ENCODE assay signal across 8 cellular contexts in the genomic region with DNA sequence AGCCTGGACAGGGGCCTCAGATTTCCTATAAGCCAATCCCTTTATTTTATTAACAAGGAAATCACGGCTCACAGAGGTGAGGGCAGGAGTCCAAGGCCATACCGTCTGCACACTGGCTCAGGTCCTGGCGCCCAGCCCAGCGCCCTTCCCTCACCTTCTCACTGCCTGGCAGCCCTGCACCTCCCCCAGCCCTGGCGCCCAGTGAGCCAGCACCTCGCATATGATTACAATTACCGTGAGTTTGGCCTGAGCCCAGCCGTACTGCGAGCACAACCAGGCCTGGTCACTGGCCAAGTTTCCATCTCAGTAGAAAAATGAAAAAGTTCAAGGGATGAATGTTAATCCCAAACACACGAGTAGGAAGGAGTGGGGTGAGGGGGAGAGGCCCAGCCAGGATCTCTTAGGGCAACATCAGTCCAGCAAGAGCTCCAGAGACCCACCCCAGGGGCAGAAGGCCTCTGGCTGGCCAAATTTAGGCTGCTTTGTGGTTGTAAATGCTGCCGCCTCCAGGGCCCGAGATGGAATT.
DNase-seq lines count a peak whose midpoint lies in the region; ATAC-seq and TF ChIP-seq lines count a peak whose summit lies in the region.

No MANE protein-coding gene starts in this region.

- H3K79me2 ChIP-seq in PC-3 (ENCODE audit: low read length), result no peaks in the 10 kb centered on the region
- H3K79me2 ChIP-seq in fibroblast of lung (ENCODE audit: control insufficient read depth, insufficient read depth, low read length), result peaks cover 2% of the 10 kb centered on the region
- H3K79me2 ChIP-seq in parathyroid adenoma, result no peaks in the 10 kb centered on the region

- H3K4me2 ChIP-seq in PC-3 (ENCODE audit: low read length), result peak overlapping the region; percentile 44
- H3K4me2 ChIP-seq in fibroblast of lung (ENCODE audit: extremely low read depth, insufficient read depth, low read length), result peak overlapping the region; percentile 18
- peak overlapping the region; percentile 16 for H3K4me2 ChIP-seq in parathyroid adenoma (ENCODE audit: low read length)

- H3K4me3 ChIP-seq in PC-3 (ENCODE audit: low read length) (no peak overlapping the region), fibroblast of lung (replicated peaks in 1 of 4; ENCODE audit: control extremely low read depth in 1 of 4, insufficient read depth in 1 of 4, low read depth in 3 of 4, low read length in 4 of 4) (no peak overlapping the region), parathyroid adenoma (ENCODE audit: low read depth, low read length) (no peak overlapping the region)

- CTCF ChIA-PET in PC-3 (lab: Charles Lee), result no interaction called here

- H2AFZ ChIP-seq in PC-3 (ENCODE audit: low read length) (peak overlapping the region; percentile 10; the same call in 1 of the 2 replicates), fibroblast of lung (ENCODE audit: low read length) (no peak overlapping the region), parathyroid adenoma (peak overlapping the region; percentile 87)

- H3F3A ChIP-seq in PC-3 (ENCODE audit: low read length, unreplicated experiment), result peaks cover 5% of the 10 kb centered on the region

- no peaks in the 10 kb centered on the region for H3K9me3 ChIP-seq in PC-3 (ENCODE audit: low read length)
- no peaks in the 10 kb centered on the region for H3K9me3 ChIP-seq in fibroblast of lung (ENCODE audit: control insufficient read depth, insufficient read depth, low read depth, low read length)
- H3K9me3 ChIP-seq in parathyroid adenoma (ENCODE audit: control insufficient read depth, low read length), result no peaks in the 10 kb centered on the region

- POLR2A ChIA-PET in PC-3 (lab: Charles Lee; ENCODE audit: unreplicated experiment), result no interaction called here

- H4K20me1 ChIP-seq in PC-3 (ENCODE audit: low read length), result no peaks in the 10 kb centered on the region
- H4K20me1 ChIP-seq in fibroblast of lung (ENCODE audit: control insufficient read depth, extremely low read depth, insufficient read depth, low read length), result no peaks in the 10 kb centered on the region

- H3K36me3 ChIP-seq in PC-3 (ENCODE audit: low read depth, low read length) (no peaks in the 10 kb centered on the region), fibroblast of lung (ENCODE audit: control insufficient read depth, insufficient read depth, low read length) (no peaks in the 10 kb centered on the region), parathyroid adenoma (ENCODE audit: control insufficient read depth, insufficient read depth, low read length) (no peaks in the 10 kb centered on the region)

- no peaks in the 10 kb centered on the region for H3K27me3 ChIP-seq in PC-3 (ENCODE audit: low read length)
- H3K27me3 ChIP-seq in fibroblast of lung (ENCODE audit: control insufficient read depth, insufficient read depth, low read length), result no peaks in the 10 kb centered on the region
- H3K27me3 ChIP-seq in parathyroid adenoma (ENCODE audit: control insufficient read depth, insufficient read depth, low read length), result no peaks in the 10 kb centered on the region

- intact Hi-C loops in PC-3 (cut with micrococcal nuclease), result loop anchor here (1.0 kb wide), 1 partner anchor 43 kb away; no protein-coding TSS in a partner anchor

- no peaks in the 10 kb centered on the region for H3K9me2 ChIP-seq in PC-3 (replicated peaks; ENCODE audit: low read length)

- H3K27ac ChIP-seq in PC-3 (ENCODE audit: low read length) (peak overlapping the region; percentile 70), fibroblast of lung (ENCODE audit: insufficient read depth, low read length) (peak overlapping the region; percentile 97), parathyroid adenoma (peak overlapping the region; percentile 88)

- H3K9ac ChIP-seq in PC-3 (ENCODE audit: low read length) (peak overlapping the region; percentile 21; the same call in 1 of the 2 replicates), fibroblast of lung (ENCODE audit: insufficient read depth, low read length) (peak overlapping the region; percentile 69), parathyroid adenoma (no peak overlapping the region)

- H3K4me1 ChIP-seq in PC-3 (ENCODE audit: insufficient read depth, low read length), result peaks cover 57% of the 10 kb centered on the region
- H3K4me1 ChIP-seq in fibroblast of lung (ENCODE audit: control insufficient read depth, extremely low read depth, insufficient read depth, low read length), result peaks cover 43% of the 10 kb centered on the region
- peaks cover 44% of the 10 kb centered on the region for H3K4me1 ChIP-seq in parathyroid adenoma

- TF ChIP-seq CTCF in PC-3 (conservative IDR thresholded peaks at IDR 0.05; ENCODE audit: low read depth, low read length) (no peak), fibroblast of lung (conservative IDR thresholded peaks at IDR 0.05 in 1 of 2, IDR thresholded peaks at IDR 0.05 in 1 of 2; ENCODE audit: low read depth in 1 of 2, low read length in 2 of 2) (no peak), parathyroid adenoma (IDR thresholded peaks at IDR 0.05) (no peak)

- DNase-seq in DMS153 (lab: John Stamatoyannopoulos, UW), result peak; percentile 92
- peak; percentile 95 for DNase-seq in PC-3
- peak; percentile 95 to 97 for DNase-seq in fibroblast of lung (ENCODE audit: low read depth in 2 of 2)
- DNase-seq in stimulated activated CD4-positive, alpha-beta T cell treated with anti-CD3 and anti-CD28 coated beads, Interleukin-4, amount 100 ng/mL, for 1 hour, result no peak
- no peak for DNase-seq in NCI-H524 treated with DMSO at 0.1 percent for 48 hours (lab: John Stamatoyannopoulos, UW)

- no TSS peak for BruUV-seq in PC-3 (replicated peaks; lab: Mats Ljungman, UMichigan)

- ATAC-seq in PC-3 (peak; percentile 73), HG02973 (IDR thresholded peaks at IDR 0.05; ENCODE audit: unreplicated experiment) (no peak), HG03045 (IDR thresholded peaks at IDR 0.05; ENCODE audit: unreplicated experiment) (no peak)

Comparison
In these comparisons a context has a peak if more than half of its experiments do, and no peak if none do; other contexts are left out.
1. DNase-seq: peak in DMS153 (single experiment), PC-3 (single experiment) and fibroblast of lung (2 of 2); none in stimulated activated CD4-positive, alpha-beta T cell treated with anti-CD3 and anti-CD28 coated beads, Interleukin-4, amount 100 ng/mL, for 1 hour (single experiment) and NCI-H524 treated with DMSO at 0.1 percent for 48 hours (single experiment).
2. Peak in every context shown above with its lines, with median percentiles within 50 percentile points of each other: H3K27ac ChIP-seq and H3K4me2 ChIP-seq.